ENCODE assay signal across 8 cellular contexts in genomic region chr3:155753038-155753647, GRCh38. TPM values are rescaled to one million over a fixed set of nuclear protein-coding genes. Genes with fewer than 3 reads are reported as not detected.
DNase-seq lines count a peak whose midpoint lies in the region; ATAC-seq lines count a peak whose summit lies in the region.

No MANE protein-coding gene starts in this region.

- H3K27me3 Mint-ChIP-seq in activated CD4-positive, alpha-beta T cell treated with anti-CD3 and anti-CD28 coated beads for 36 hours, result no peaks in the 10 kb centered on the region
- H3K27me3 Mint-ChIP-seq in activated CD4-positive, alpha-beta T cell treated with anti-CD3 and anti-CD28 coated beads, Interleukin-2, amount 10 ng/mL, durations not matched to agents 7 days and 5 days, result peaks cover 4% of the 10 kb centered on the region
- H3K27me3 Mint-ChIP-seq in CD8-positive, alpha-beta memory T cell, result no peaks in the 10 kb centered on the region

- peak; percentile 47 for ATAC-seq in activated CD4-positive, alpha-beta T cell treated with anti-CD3 and anti-CD28 coated beads for 36 hours
- peak; percentile 64 for ATAC-seq in left lobe of liver

- intact Hi-C loops in activated CD4-positive, alpha-beta T cell treated with anti-CD3 and anti-CD28 coated beads for 36 hours (cut with DNase I, micrococcal nuclease), result loop anchor here in 1 of 2 experiments (1.0 kb wide), 1 partner anchor 117 kb away; the partner anchor contains the start of gene GMPS

- POLR2A ChIA-PET in activated CD4-positive, alpha-beta T cell treated with anti-CD3 and anti-CD28 coated beads for 36 hours (lab: Charles Lee), result no interaction called here
- POLR2A ChIA-PET in activated CD4-positive, alpha-beta T cell treated with anti-CD3 and anti-CD28 coated beads, Interleukin-2, amount 10 ng/mL, durations not matched to agents 7 days and 5 days (lab: Charles Lee), result no interaction called here
- POLR2A ChIA-PET in CD8-positive, alpha-beta memory T cell (lab: Charles Lee), result no interaction called here

- no peak for DNase-seq in activated CD4-positive, alpha-beta T cell treated with anti-CD3 and anti-CD28 coated beads for 36 hours
- DNase-seq in activated CD4-positive, alpha-beta T cell treated with anti-CD3 and anti-CD28 coated beads, Interleukin-2, amount 10 ng/mL, durations not matched to agents 7 days and 5 days, result no peak
- DNase-seq in Kasumi-1 (lab: John Stamatoyannopoulos, UW) (peak; percentile 67 to 92), SW480 (ENCODE audit: low spot score) (peak; percentile 58), left lobe of liver (ENCODE audit: low spot score) (no peak), NCI-H1048 (lab: John Stamatoyannopoulos, UW) (no peak), occipital lobe (lab: John Stamatoyannopoulos, UW) (no peak)
- DNase-seq in CD8-positive, alpha-beta memory T cell, result no peak

- H3K4me1 Mint-ChIP-seq in activated CD4-positive, alpha-beta T cell treated with anti-CD3 and anti-CD28 coated beads for 36 hours, result no peaks in the 10 kb centered on the region
- no peaks in the 10 kb centered on the region for H3K4me1 Mint-ChIP-seq in activated CD4-positive, alpha-beta T cell treated with anti-CD3 and anti-CD28 coated beads, Interleukin-2, amount 10 ng/mL, durations not matched to agents 7 days and 5 days
- H3K4me1 Mint-ChIP-seq in CD8-positive, alpha-beta memory T cell, result no peaks in the 10 kb centered on the region

- H3K4me3 Mint-ChIP-seq in activated CD4-positive, alpha-beta T cell treated with anti-CD3 and anti-CD28 coated beads for 36 hours, result no peak overlapping the region
- no peak overlapping the region for H3K4me3 Mint-ChIP-seq in activated CD4-positive, alpha-beta T cell treated with anti-CD3 and anti-CD28 coated beads, Interleukin-2, amount 10 ng/mL, durations not matched to agents 7 days and 5 days
- no peak overlapping the region for H3K4me3 Mint-ChIP-seq in CD8-positive, alpha-beta memory T cell

- H3K4me1 ChIP-seq in CD8-positive, alpha-beta memory T cell (ENCODE audit: insufficient read depth, low read length), result no peaks in the 10 kb centered on the region

- H3K36me3 ChIP-seq in CD8-positive, alpha-beta memory T cell (ENCODE audit: insufficient read depth, low read length), result no peaks in the 10 kb centered on the region

- no peak overlapping the region for H3K4me3 ChIP-seq in CD8-positive, alpha-beta memory T cell (ENCODE audit: low read length)

- no peak overlapping the region for H3K27ac ChIP-seq in CD8-positive, alpha-beta memory T cell (ENCODE audit: low read depth, low read length)

- no peaks in the 10 kb centered on the region for H3K9me3 ChIP-seq in CD8-positive, alpha-beta memory T cell (ENCODE audit: low read length)

- no peaks in the 10 kb centered on the region for H3K36me3 Mint-ChIP-seq in activated CD4-positive, alpha-beta T cell treated with anti-CD3 and anti-CD28 coated beads for 36 hours (ENCODE audit: low read depth)
- H3K36me3 Mint-ChIP-seq in activated CD4-positive, alpha-beta T cell treated with anti-CD3 and anti-CD28 coated beads, Interleukin-2, amount 10 ng/mL, durations not matched to agents 7 days and 5 days (ENCODE audit: low read depth), result no peaks in the 10 kb centered on the region
- H3K36me3 Mint-ChIP-seq in CD8-positive, alpha-beta memory T cell, result peaks cover 0 to 3% (median 1%) of the 10 kb centered on the region in 3 donors

- no peaks in the 10 kb centered on the region for H3K27me3 ChIP-seq in CD8-positive, alpha-beta memory T cell (ENCODE audit: insufficient read depth, low read length, poor library complexity, severe bottlenecking)

- no peaks in the 10 kb centered on the region for H3K9me3 Mint-ChIP-seq in activated CD4-positive, alpha-beta T cell treated with anti-CD3 and anti-CD28 coated beads for 36 hours (ENCODE audit: low read depth)
- H3K9me3 Mint-ChIP-seq in activated CD4-positive, alpha-beta T cell treated with anti-CD3 and anti-CD28 coated beads, Interleukin-2, amount 10 ng/mL, durations not matched to agents 7 days and 5 days, result no peaks in the 10 kb centered on the region
- no peaks in the 10 kb centered on the region for H3K9me3 Mint-ChIP-seq in CD8-positive, alpha-beta memory T cell

- no peak overlapping the region for H3K27ac Mint-ChIP-seq in activated CD4-positive, alpha-beta T cell treated with anti-CD3 and anti-CD28 coated beads for 36 hours
- H3K27ac Mint-ChIP-seq in activated CD4-positive, alpha-beta T cell treated with anti-CD3 and anti-CD28 coated beads, Interleukin-2, amount 10 ng/mL, durations not matched to agents 7 days and 5 days, result no peak overlapping the region
- peak overlapping the region in 1 of 8 donors; percentile 74 for H3K27ac Mint-ChIP-seq in CD8-positive, alpha-beta memory T cell

- CTCF ChIA-PET in activated CD4-positive, alpha-beta T cell treated with anti-CD3 and anti-CD28 coated beads for 36 hours (lab: Charles Lee), result no interaction called here
- CTCF ChIA-PET in activated CD4-positive, alpha-beta T cell treated with anti-CD3 and anti-CD28 coated beads, Interleukin-2, amount 10 ng/mL, durations not matched to agents 7 days and 5 days (lab: Charles Lee), result no interaction called here
- CTCF ChIA-PET in CD8-positive, alpha-beta memory T cell (lab: Charles Lee), result no interaction called here

RNA-seq across cellular contexts. Expression of gene PLCH1, which starts 8.3 kb away (rescaled TPM):
- total RNA-seq in activated CD4-positive, alpha-beta T cell treated with anti-CD3 and anti-CD28 coated beads for 36 hours, result under 1 TPM; 0.16 to 0.26 TPM
- total RNA-seq in activated CD4-positive, alpha-beta T cell treated with anti-CD3 and anti-CD28 coated beads, Interleukin-2, amount 10 ng/mL, durations not matched to agents 7 days and 5 days, result under 1 TPM; 0.37 TPM
- total RNA-seq in left lobe of liver (0.08 TPM), occipital lobe (10.9 TPM)
- total RNA-seq in CD8-positive, alpha-beta memory T cell, result not detected
- polyA plus RNA-seq in CD8-positive, alpha-beta memory T cell, result not detected

RNA-seq across cellular contexts. Expression of gene C3orf33, which starts 52.9 kb away (rescaled TPM):
- 1 to 10 TPM; 1.5 to 1.6 TPM for total RNA-seq in activated CD4-positive, alpha-beta T cell treated with anti-CD3 and anti-CD28 coated beads for 36 hours
- total RNA-seq in activated CD4-positive, alpha-beta T cell treated with anti-CD3 and anti-CD28 coated beads, Interleukin-2, amount 10 ng/mL, durations not matched to agents 7 days and 5 days, result 1 to 10 TPM in 1 of 2 experiments, under 1 TPM in 1; 0.72 to 1.1 TPM
- total RNA-seq in left lobe of liver (0.70 TPM), occipital lobe (12.3 TPM)
- total RNA-seq in CD8-positive, alpha-beta memory T cell, result 1 to 10 TPM; 1.8 to 2.2 TPM
- 4.9 TPM for polyA plus RNA-seq in CD8-positive, alpha-beta memory T cell

Comparison
In these comparisons a context has a peak if more than half of its experiments do, and no peak if none do; other contexts are left out.
1. DNase-seq: peak in Kasumi-1 (2 of 2) and SW480 (single experiment); none in activated CD4-positive, alpha-beta T cell treated with anti-CD3 and anti-CD28 coated beads for 36 hours (single experiment), activated CD4-positive, alpha-beta T cell treated with anti-CD3 and anti-CD28 coated beads, Interleukin-2, amount 10 ng/mL, durations not matched to agents 7 days and 5 days (single experiment), left lobe of liver (single experiment), NCI-H1048 (single experiment), occipital lobe (single experiment) and CD8-positive, alpha-beta memory T cell (0 of 5).